Comparison of ENCODE assay signal across 9 cellular contexts in genomic region chr11:17846852-17847453, GRCh38.
DNase-seq lines count a peak whose midpoint lies in the region; ATAC-seq and TF ChIP-seq lines count a peak whose summit lies in the region.
"Had no signal": no experiment of that assay in that cellular context is flagged by ENCODE, and none has a peak within 500 bp of the region (broad histone marks: within the 10 kb centered on the region; RNA-seq: fewer than 3 reads in every experiment).

No MANE protein-coding gene starts in this region.

- no peaks in the 10 kb centered on the region for H3K36me3 ChIP-seq in mesendoderm (ENCODE audit: control insufficient read depth, insufficient read depth, low read length)
- H3K36me3 ChIP-seq in spleen, result peaks cover 0 to 54% (median 0%) of the 10 kb centered on the region in 6 donors
- H3K36me3 ChIP-seq: transverse colon had no signal

- H4K8ac ChIP-seq in mesendoderm (ENCODE audit: low read depth, low read length), result no peak overlapping the region

- H3K56ac ChIP-seq in mesendoderm (ENCODE audit: low read length), result no peak overlapping the region

- TF ChIP-seq CTCF in LNCaP clone FGC (IDR thresholded peaks at IDR 0.05; ENCODE audit: control insufficient read depth, extremely low read depth, insufficient read depth) (peak; percentile 31), spleen (IDR thresholded peaks at IDR 0.05 in 8 of 11, conservative IDR thresholded peaks at IDR 0.05 in 3 of 11) (no peak)

- no peak overlapping the region for H3K23ac ChIP-seq in mesendoderm (ENCODE audit: low read length)

- ATAC-seq in HG02884 (IDR thresholded peaks at IDR 0.05; ENCODE audit: unreplicated experiment) (no peak), HG02981 (IDR thresholded peaks at IDR 0.05; ENCODE audit: unreplicated experiment) (no peak)

- H3K79me2 ChIP-seq in mesendoderm (ENCODE audit: control insufficient read depth, insufficient read depth, low read length), result no peaks in the 10 kb centered on the region

- no peaks in the 10 kb centered on the region for H3K9me3 ChIP-seq in spleen
- H3K9me3 ChIP-seq: transverse colon had no signal

- H3K27me3 ChIP-seq in mesendoderm (ENCODE audit: insufficient read depth, low read length, poor library complexity) (no peaks in the 10 kb centered on the region), spleen (replicated peaks in 1 of 7) (no peaks in the 10 kb centered on the region)
- H3K27me3 ChIP-seq: transverse colon had no signal

- intact Hi-C loops in spleen (cut with DNase I; ENCODE audit: low total_unique reads), result no loop called here

- no peak overlapping the region for H3K18ac ChIP-seq in mesendoderm (ENCODE audit: low read length)

- H3K79me1 ChIP-seq in mesendoderm (ENCODE audit: low read length), result no peaks in the 10 kb centered on the region

- no peak overlapping the region for H2AK5ac ChIP-seq in mesendoderm (ENCODE audit: low read length)

- H3K27ac ChIP-seq in mesendoderm (ENCODE audit: low read depth, low read length) (no peak overlapping the region), spleen (no peak overlapping the region)
- H3K27ac ChIP-seq: transverse colon had no signal

- H2BK5ac ChIP-seq in mesendoderm (ENCODE audit: low read length), result no peak overlapping the region

- H2BK120ac ChIP-seq in mesendoderm (ENCODE audit: low read depth, low read length), result no peak overlapping the region

- no peak overlapping the region for H3K4ac ChIP-seq in mesendoderm (ENCODE audit: low read depth, low read length)

- in situ Hi-C loops in Caki2 (cut with HindIII; ENCODE audit: low pct_unique_long_range_greater_than_20kb, low sequenced_read_pairs), result no loop called here

- H3K4me2 ChIP-seq in mesendoderm (ENCODE audit: low read length), result no peak overlapping the region

- H3K9ac ChIP-seq in mesendoderm (ENCODE audit: low read length), result no peak overlapping the region

- no peak overlapping the region for H4K5ac ChIP-seq in mesendoderm (ENCODE audit: low read length)

- no peaks in the 10 kb centered on the region for H3K4me1 ChIP-seq in mesendoderm (ENCODE audit: control insufficient read depth, low read depth, low read length)
- no peaks in the 10 kb centered on the region for H3K4me1 ChIP-seq in spleen
- H3K4me1 ChIP-seq: transverse colon had no signal

- H3K4me3 ChIP-seq in LNCaP clone FGC (ENCODE audit: low read depth, low read length) (no peak overlapping the region), mesendoderm (ENCODE audit: low read length) (no peak overlapping the region), spleen (no peak overlapping the region)
- H3K4me3 ChIP-seq: transverse colon had no signal

- TF ChIP-seq POLR2A in spleen (IDR thresholded peaks at IDR 0.05), result no peak

- no peak overlapping the region for H2BK15ac ChIP-seq in mesendoderm (replicated peaks; ENCODE audit: low read depth)

- WGBS in mesendoderm (ENCODE audit: extremely low coverage, insufficient coverage, low lambda C conversion rate), result no CpG with 5 or more reads among the region's 7 CpGs
- WGBS in spleen, 5 donors, result 81 to 91% (median 87%) methylated on average over 7 of the region's 7 CpGs

- DNase-seq in Caki2 (ENCODE audit: low read depth), result peak; percentile 2
- no peak for DNase-seq in LNCaP clone FGC (ENCODE audit: low read depth)
- DNase-seq in cerebellar nuclear complex (lab: John Stamatoyannopoulos, UW), result peak; percentile 62 to 69
- DNase-seq in mesendoderm, result peak; percentile 39
- no peak for DNase-seq in T1000 (lab: John Stamatoyannopoulos, UW)
- no peak for DNase-seq in spleen
- DNase-seq: transverse colon had no signal

Comparison
In these comparisons a context has a peak if more than half of its experiments do, and no peak if none do; other contexts are left out.
1. DNase-seq: peak in Caki2 (single experiment), cerebellar nuclear complex (2 of 2) and mesendoderm (single experiment); none in LNCaP clone FGC (single experiment), T1000 (single experiment) and spleen (single experiment).